In the genomic region with DNA sequence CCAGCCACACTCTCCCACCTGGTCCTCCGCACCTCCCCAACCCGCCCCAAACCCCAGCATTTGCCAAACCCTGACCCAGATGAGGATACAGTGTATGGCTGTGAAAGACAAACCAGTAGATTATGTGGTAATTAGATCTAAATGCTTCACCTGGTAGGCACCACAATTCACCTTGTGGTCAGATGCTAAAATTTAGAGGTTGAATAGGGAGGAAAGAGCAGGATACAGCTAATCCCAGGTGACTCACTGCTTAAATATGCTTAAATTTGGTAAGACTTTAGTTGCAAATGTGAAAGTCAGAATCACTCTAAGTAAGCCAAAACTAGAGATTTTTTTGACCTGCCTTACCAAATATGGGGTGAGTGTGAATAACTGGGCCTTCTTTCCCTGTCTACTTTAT, we compare ENCODE assay signal across 15 cellular contexts.
A peak's percentile ranks its signal among the peaks of the same experiment; 100 is the strongest.
DNase-seq lines count a peak whose midpoint lies in the region; ATAC-seq, FAIRE-seq and TF ChIP-seq lines count a peak whose summit lies in the region.
"Had no signal": no experiment of that assay in that cellular context is flagged by ENCODE, and none has a peak within 500 bp of the region (broad histone marks: within the 10 kb centered on the region; RNA-seq: fewer than 3 reads in every experiment).

No MANE protein-coding gene starts in this region.

- no peak overlapping the region for H2AFZ ChIP-seq in K562 (ENCODE audit: low read depth, low read length)

- WGBS in K562 (ENCODE audit: insufficient coverage, low coverage, missing lambda C conversion rate) = 94% methylated on average over 2 of the region's 2 CpGs

- POLR2A ChIA-PET in K562 (lab: Yijun Ruan, JAX) = no interaction called here

- H3K4me3 ChIP-seq in HUES6 (ENCODE audit: low read depth, low read length) (0 out of 2 replicates have a peak overlapping the region, but pooled peaks have one; percentile 0), K562 (no peak overlapping the region), Peyer's patch (no peak overlapping the region)
- H3K4me3 ChIP-seq: coronary artery, left ventricle myocardium inferior had no signal

- in situ Hi-C loops in K562 (cut with MboI) = no loop called here

- H3K9ac ChIP-seq in HUES6 (ENCODE audit: low read length) (no peak overlapping the region), K562 (ENCODE audit: insufficient read depth in 1 of 2, low read depth in 2 of 2, low read length in 2 of 2) (no peak overlapping the region)

- H3K4me1 ChIP-seq in HUES6 (ENCODE audit: control insufficient read depth, insufficient read depth, low read length) (peaks cover 10% of the 10 kb centered on the region), K562 (replicated peaks in 1 of 2; ENCODE audit: control insufficient read depth in 2 of 2, insufficient read depth in 2 of 2, low read length in 2 of 2) (0 out of 5 replicates have a peak, but pooled peaks cover 0 to 4% of the 10 kb centered on the region in 2 experiments), Peyer's patch (no peaks in the 10 kb centered on the region)
- H3K4me1 ChIP-seq: left ventricle myocardium inferior had no signal

- no peak for TF ChIP-seq EP300 in K562 (IDR thresholded peaks at IDR 0.05; ENCODE audit: low read length)

- H4K20me1 ChIP-seq in K562 (replicated peaks; ENCODE audit: control insufficient read depth, insufficient read depth, low read length) = no peaks in the 10 kb centered on the region

- H3K27me3 ChIP-seq in HUES6 (ENCODE audit: control insufficient read depth, insufficient read depth, low read length) (no peaks in the 10 kb centered on the region), K562 (ENCODE audit: control insufficient read depth in 2 of 2, insufficient read depth in 2 of 2, low read length in 2 of 2) (no peaks in the 10 kb centered on the region), Peyer's patch (no peaks in the 10 kb centered on the region)

- intact Hi-C loops in K562 (cut with micrococcal nuclease) = no loop called here

- no peak overlapping the region for H3K4me2 ChIP-seq in K562 (ENCODE audit: insufficient read depth, low read length)

- no peak for FAIRE-seq in K562 (lab: Jason Lieb, UNC)

- no TSS peak for BruUV-seq in K562 (replicated peaks; lab: Mats Ljungman, UMichigan)

- CTCF ChIA-PET in K562 (lab: Yijun Ruan, JAX; ENCODE audit: low intra/inter-chr PET ratio) = no interaction called here

- H3K27ac ChIP-seq in HUES6 (ENCODE audit: low read depth, low read length) (peak overlapping the region; percentile 45; the same call in 1 of the 2 replicates), K562 (ENCODE audit: extremely low read depth, low read depth, low read length) (no peak overlapping the region), Peyer's patch (no peak overlapping the region)
- H3K27ac ChIP-seq: left ventricle myocardium inferior had no signal

- H3K9me3 ChIP-seq in HUES6 (ENCODE audit: control insufficient read depth, insufficient read depth, low read depth, low read length) (no peaks in the 10 kb centered on the region), K562 (replicated peaks; ENCODE audit: control insufficient read depth, insufficient read depth, low read depth, low read length) (no peaks in the 10 kb centered on the region), Peyer's patch (no peaks in the 10 kb centered on the region)
- H3K9me3 ChIP-seq: left ventricle myocardium inferior had no signal

- H3K79me2 ChIP-seq in K562 (ENCODE audit: control insufficient read depth, insufficient read depth, low read length) = no peaks in the 10 kb centered on the region

- no peak for TF ChIP-seq RAD21 in K562 (CRISPR knock-in tag; conservative IDR thresholded peaks at IDR 0.05 in 1 of 2, IDR thresholded peaks at IDR 0.05 in 1 of 2)

- DNase-seq in AG08396 (ENCODE audit: low spot score) (peak; percentile 29), K562 (ENCODE audit: extremely low read depth in 1 of 4, low spot score in 3 of 4) (no peak), iPS-NIHi11 (ENCODE audit: low spot score) (peak; percentile 19), Peyer's patch (no peak), COLO829 (ENCODE audit: low spot score) (no peak)
- DNase-seq in activated CD4-positive, alpha-beta T cell treated with anti-CD3 and anti-CD28 coated beads for 1 hour = no peak
- DNase-seq: ACHN; activated CD8-positive, alpha-beta T cell treated with anti-CD3 and anti-CD28 coated beads for 36 hours; activated naive CD4-positive, alpha-beta T cell; DMS79 treated with DMSO at 0.1 percent for 48 hours; left ventricle myocardium inferior; NCI-H2171 treated with DMSO at 0.1 percent for 48 hours had no signal

- H3K36me3 ChIP-seq in HUES6 (ENCODE audit: control insufficient read depth, insufficient read depth, low read length) = no peaks in the 10 kb centered on the region
- no peaks in the 10 kb centered on the region for H3K36me3 ChIP-seq in K562 (ENCODE audit: control insufficient read depth, insufficient read depth, low read length)
- no peaks in the 10 kb centered on the region for H3K36me3 ChIP-seq in Peyer's patch
- H3K36me3 ChIP-seq: left ventricle myocardium inferior had no signal

- no peak; the same call in 2 of the 3 replicates for ATAC-seq in K562
- no peak for ATAC-seq in GM21390 (IDR thresholded peaks at IDR 0.05; ENCODE audit: unreplicated experiment)
- ATAC-seq: activated CD8-positive, alpha-beta T cell treated with anti-CD3 and anti-CD28 coated beads for 36 hours had no signal

- H3K9me1 ChIP-seq in K562 (ENCODE audit: control insufficient read depth, insufficient read depth, low read length) = no peaks in the 10 kb centered on the region

- TF ChIP-seq CTCF in K562 (IDR thresholded peaks at IDR 0.05 in 2 of 3, conservative IDR thresholded peaks at IDR 0.05 in 1 of 3; ENCODE audit: insufficient read depth in 2 of 3, low read depth in 1 of 3, low read length in 3 of 3) (no peak), Peyer's patch (IDR thresholded peaks at IDR 0.05) (no peak)

- TF ChIP-seq POLR2A in K562 (conservative IDR thresholded peaks at IDR 0.05) (no peak), Peyer's patch (IDR thresholded peaks at IDR 0.05) (no peak)

TF ChIP-seq in K562, 482 proteins besides CTCF, POLR2A, EP300 and RAD21:
- no peak; the same call in 1 of the 2 replicates for TF ChIP-seq JUND (IDR thresholded peaks at IDR 0.05; ENCODE audit: borderline replicate concordance, low read depth, low read length)
- TF ChIP-seq JUND (tag; IDR thresholded peaks at IDR 0.05; ENCODE audit: borderline replicate concordance, low read depth, low read length) = 0 out of 3 replicates have a peak, but pooled peaks have one; percentile 34
- no peak for TF ChIP-seq CBFB (CRISPR knock-in tag; IDR thresholded peaks at IDR 0.05)

Comparison
In these comparisons a context has a peak if more than half of its experiments do, and no peak if none do; other contexts are left out.
1. DNase-seq: peak in AG08396 (single experiment) and iPS-NIHi11 (single experiment); none in K562 (0 of 4), Peyer's patch (0 of 3), COLO829 (single experiment) and activated CD4-positive, alpha-beta T cell treated with anti-CD3 and anti-CD28 coated beads for 1 hour (single experiment).